ENCODE assay signal across 37 cellular contexts in genomic region chr7:16908561-16908960, GRCh38. TPM values are rescaled to one million over a fixed set of nuclear protein-coding genes. Genes with fewer than 3 reads are reported as not detected.
"Had no signal": no experiment of that assay in that cellular context is flagged by ENCODE, and none has a peak within 500 bp of the region (broad histone marks: within the 10 kb centered on the region; RNA-seq: fewer than 3 reads in every experiment).

No MANE protein-coding gene starts in this region.

- H3K4me3 ChIP-seq: MG63 had no signal

- DNase-seq: Karpas-422, Kasumi-1, KBM-7, KG1, MG63, MM.1S, MV-4-11, NCI-H1048, NCI-H1092, NCI-H1092 treated with DMSO at 0.1 percent for 48 hours, NCI-H1105, NCI-H1105 treated with DMSO at 0.1 percent for 48 hours, NCI-H1417 treated with DMSO at 0.1 percent for 48 hours, NCI-H1436, NCI-H1436 treated with DMSO at 0.1 percent for 48 hours, NCI-H146, NCI-H1694, NCI-H1694 treated with DMSO at 0.1 percent for 48 hours, NCI-H187, NCI-H187 treated with DMSO at 0.1 percent for 48 hours, NCI-H1930, NCI-H2029, NCI-H2029 treated with DMSO at 0.1 percent for 48 hours, NCI-H2081, NCI-H2081 treated with DMSO at 0.1 percent for 48 hours, NCI-H2107, NCI-H2171, NCI-H2171 treated with DMSO at 0.1 percent for 48 hours, NCI-H2227 treated with DMSO at 0.1 percent for 48 hours, NCI-H226, NCI-H345, NCI-H446, NCI-H446 treated with DMSO at 0.1 percent for 48 hours had no signal

- H3K4me2 ChIP-seq: KMS-11 had no signal

- H3K36me3 ChIP-seq: MG63 had no signal

- H3K27ac ChIP-seq: KMS-11 had no signal

- H3K9ac ChIP-seq: KMS-11 had no signal

- H3K27me3 ChIP-seq: MG63 had no signal

RNA-seq across cellular contexts. Expression of gene AGR3, which starts 26.8 kb away (rescaled TPM):
- total RNA-seq: LHCN-M2, M059J, MCF 10A had no signal
